Comparison of ENCODE assay signal across 1 cellular context in genomic region chr11:47688986-47689385, GRCh38.
TF ChIP-seq lines count a peak whose summit lies in the region.

No MANE protein-coding gene starts in this region.

TF ChIP-seq in K562, 482 proteins besides CTCF, POLR2A, EP300 and RAD21 (continued from another document):
- no peak for TF ChIP-seq BCLAF1 (IDR thresholded peaks at IDR 0.05; ENCODE audit: borderline replicate concordance in 1 of 2, control insufficient read depth in 1 of 2, low read depth in 2 of 2, low read length in 1 of 2)
- no peak for TF ChIP-seq ZNF785 (CRISPR knock-in tag; IDR thresholded peaks at IDR 0.05)
- TF ChIP-seq ARID1B (IDR thresholded peaks at IDR 0.05) = no peak
